10 cellular contexts compared by ENCODE assay signal in genomic region chr1:109252893-109253802, GRCh38. TPM values are rescaled to one million over a fixed set of nuclear protein-coding genes. Genes with fewer than 3 reads are reported as not detected.
DNase-seq lines count a peak whose midpoint lies in the region; FAIRE-seq and TF ChIP-seq lines count a peak whose summit lies in the region.
"Had no signal": no experiment of that assay in that cellular context is flagged by ENCODE, and none has a peak within 500 bp of the region (broad histone marks: within the 10 kb centered on the region; RNA-seq: fewer than 3 reads in every experiment).

No MANE protein-coding gene starts in this region.

- peak overlapping the region; percentile 41 for H3K4me2 ChIP-seq in mesenchymal stem cell (ENCODE audit: low read length, poor library complexity, severe bottlenecking)

- no peak for TF ChIP-seq CTCF in chondrocyte (IDR thresholded peaks at IDR 0.05)
- TF ChIP-seq CTCF in thyroid gland (IDR thresholded peaks at IDR 0.05): peak in 2 of 6 experiments; percentile 15 to 22

- H3K27ac ChIP-seq in mesenchymal stem cell (ENCODE audit: low read length, poor library complexity, severe bottlenecking): peak overlapping the region; percentile 90
- H3K27ac ChIP-seq in thyroid gland: peak overlapping the region; percentile 92 to 99 (median 99)
- H3K27ac ChIP-seq in small intestine (ENCODE audit: low read depth in 1 of 2, low read length in 1 of 2): peak overlapping the region in 1 of 2 donors; percentile 61

- H3K18ac ChIP-seq in mesenchymal stem cell (ENCODE audit: low read depth in 1 of 2, low read length in 2 of 2): peak overlapping the region; percentile 83 to 97

- no peak overlapping the region for H2BK15ac ChIP-seq in mesenchymal stem cell (ENCODE audit: low read depth, poor library complexity, severe bottlenecking)

- H3K79me1 ChIP-seq in mesenchymal stem cell (replicated peaks; ENCODE audit: low read length, poor library complexity, severe bottlenecking): peaks cover 3% of the 10 kb centered on the region

- FAIRE-seq in small intestine (lab: Jason Lieb, UNC): no peak
- FAIRE-seq: islet of Langerhans had no signal

- H3K27me3 ChIP-seq in mesenchymal stem cell (ENCODE audit: control insufficient read depth in 1 of 2, insufficient read depth in 1 of 2, low read length in 2 of 2) (peaks cover 0 to 56% of the 10 kb centered on the region in 2 experiments), thyroid gland (no peaks in the 10 kb centered on the region), small intestine (ENCODE audit: control insufficient read depth in 2 of 2, insufficient read depth in 2 of 2, low read length in 2 of 2) (no peaks in the 10 kb centered on the region)

- no peak overlapping the region for H3K4me3 ChIP-seq in mesenchymal stem cell (ENCODE audit: insufficient read depth in 1 of 2, low read depth in 1 of 2, low read length in 2 of 2)
- peak overlapping the region in 1 of 3 donors; percentile 26 for H3K4me3 ChIP-seq in thyroid gland (replicated peaks in 1 of 3)
- H3K4me3 ChIP-seq in small intestine (ENCODE audit: low read depth in 1 of 2, low read length in 2 of 2): no peak overlapping the region
- H3K4me3 ChIP-seq: MG63 had no signal

- peak overlapping the region; percentile 21 for H2BK120ac ChIP-seq in mesenchymal stem cell (ENCODE audit: low read depth, low read length)

- DNase-seq in NCI-H128 (lab: John Stamatoyannopoulos, UW; ENCODE audit: unreplicated experiment): peak; percentile 31
- no peak for DNase-seq in chondrocyte (ENCODE audit: low spot score)
- DNase-seq in mesenchymal stem cell: no peak
- peak; percentile 94 to 96 for DNase-seq in thyroid gland
- DNase-seq in stimulated activated CD8-positive, alpha-beta memory T cell treated with anti-CD3 and anti-CD28 coated beads, Interleukin-4, amount 100 ng/mL, for 48 hours: no peak
- no peak for DNase-seq in NCI-H82 treated with DMSO at 0.1 percent for 48 hours (lab: John Stamatoyannopoulos, UW; ENCODE audit: unreplicated experiment)
- DNase-seq in small intestine: no peak
- no peak for DNase-seq in effector CD8-positive, alpha-beta T cell (lab: John Stamatoyannopoulos, UW)
- DNase-seq: MG63 had no signal

- peaks cover 36% of the 10 kb centered on the region for H3K4me1 Mint-ChIP-seq in chondrocyte (ENCODE audit: low read depth)

- no peak overlapping the region for H3K23ac ChIP-seq in mesenchymal stem cell (ENCODE audit: low read length in 2 of 2)

- no peaks in the 10 kb centered on the region for H3K36me3 Mint-ChIP-seq in chondrocyte (ENCODE audit: low read depth)

- H4K91ac ChIP-seq in mesenchymal stem cell (ENCODE audit: low read length): peak overlapping the region; percentile 41

- H3K27ac Mint-ChIP-seq in chondrocyte (ENCODE audit: unreplicated experiment): peak overlapping the region; percentile 90

- peaks cover 48% of the 10 kb centered on the region for H3K4me1 ChIP-seq in mesenchymal stem cell (ENCODE audit: control insufficient read depth, insufficient read depth, low read depth, low read length)
- H3K4me1 ChIP-seq in thyroid gland: peaks cover 43 to 64% of the 10 kb centered on the region in 2 donors
- H3K4me1 ChIP-seq in small intestine (ENCODE audit: control insufficient read depth in 2 of 2, insufficient read depth in 1 of 2, low read depth in 1 of 2, low read length in 1 of 2): peaks cover 0 to 2% of the 10 kb centered on the region in 2 donors

- H3K4ac ChIP-seq in mesenchymal stem cell (ENCODE audit: low read depth in 1 of 2, low read length in 2 of 2): peak overlapping the region; percentile 77 to 86

- H3K27me3 Mint-ChIP-seq in chondrocyte (ENCODE audit: low read depth): no peaks in the 10 kb centered on the region

- 89% methylated on average over 31 of the region's 33 CpGs for WGBS in mesenchymal stem cell
- 67 to 69% methylated on average over 16 to 32 of the region's 33 CpGs for WGBS in thyroid gland, 2 donors
- WGBS in small intestine, 3 donors: 81 to 85% (median 81%) methylated on average over 33 of the region's 33 CpGs

- peak overlapping the region; percentile 93 for H4K8ac ChIP-seq in mesenchymal stem cell (ENCODE audit: low read length)

- H2AK5ac ChIP-seq in mesenchymal stem cell (ENCODE audit: low read length, severe bottlenecking): peak overlapping the region; percentile 69

- H2BK5ac ChIP-seq in mesenchymal stem cell (ENCODE audit: low read depth, low read length, poor library complexity, severe bottlenecking): peak overlapping the region; percentile 89

- intact Hi-C loops in thyroid gland (cut with DNase I): loop anchor here (10.0 kb wide), 1 partner anchor 232 kb away; the partner anchor contains the start of gene ATXN7L2

- peak overlapping the region in 1 of 2 experiments; percentile 78 for H2BK12ac ChIP-seq in mesenchymal stem cell (ENCODE audit: low read length in 2 of 2)

- H3K9me3 ChIP-seq in mesenchymal stem cell (ENCODE audit: control insufficient read depth, low read length) (no peaks in the 10 kb centered on the region), thyroid gland (no peaks in the 10 kb centered on the region), small intestine (ENCODE audit: control insufficient read depth, low read depth) (no peaks in the 10 kb centered on the region)
- H3K9me3 ChIP-seq: MG63 had no signal

- TF ChIP-seq POLR2A in thyroid gland (IDR thresholded peaks at IDR 0.05): peak in 1 of 2 donors; percentile 70

- no peak overlapping the region for H3K9ac ChIP-seq in mesenchymal stem cell (ENCODE audit: low read length)

- H3K36me3 ChIP-seq in mesenchymal stem cell (ENCODE audit: control insufficient read depth in 1 of 2, insufficient read depth in 2 of 2, low read depth in 1 of 2, low read length in 2 of 2): peaks cover 0 to 12% of the 10 kb centered on the region in 2 experiments
- H3K36me3 ChIP-seq in thyroid gland: no peaks in the 10 kb centered on the region
- no peaks in the 10 kb centered on the region for H3K36me3 ChIP-seq in small intestine (ENCODE audit: control insufficient read depth in 2 of 2, insufficient read depth in 2 of 2, low read length in 2 of 2)
- H3K36me3 ChIP-seq: MG63 had no signal

- H3K14ac ChIP-seq in mesenchymal stem cell (ENCODE audit: low read length in 2 of 2): peak overlapping the region in 1 of 2 experiments; percentile 30

- H3K4me3 Mint-ChIP-seq in chondrocyte (ENCODE audit: unreplicated experiment): peak overlapping the region; percentile 58

- peak overlapping the region; percentile 76 for H2AFZ ChIP-seq in mesenchymal stem cell (ENCODE audit: low read depth, low read length)

- no peaks in the 10 kb centered on the region for H3K9me3 Mint-ChIP-seq in chondrocyte (ENCODE audit: low read depth)

RNA-seq across cellular contexts. Expression of gene CELSR2, which starts 3.8 kb away (rescaled TPM):
- total RNA-seq in chondrocyte (8.6 to 10.3 TPM (median 9.9 TPM) in 3 replicates), thyroid gland (10 to 100 TPM; 23.5 to 54.9 (median 47.6) TPM)
- 1.0 TPM for polyA plus RNA-seq in mesenchymal stem cell (2013, experiment 1 of 2)
- 0.93 TPM for polyA plus RNA-seq in mesenchymal stem cell (2013, experiment 2 of 2)
- polyA plus RNA-seq in small intestine: 1 to 10 TPM in 1 of 3 donors, under 1 TPM in 2; under 0.01 to 2.7 (median 0.27) TPM

RNA-seq across cellular contexts. Expression of gene PSRC1, which starts 29.8 kb away (rescaled TPM):
- total RNA-seq in chondrocyte: 4.3 to 6.6 TPM (median 6.5 TPM) in 3 replicates
- polyA plus RNA-seq in mesenchymal stem cell (2013, experiment 1 of 2): 7.4 TPM
- 7.5 TPM for polyA plus RNA-seq in mesenchymal stem cell (2013, experiment 2 of 2)
- 1 to 10 TPM; 1.0 to 4.0 (median 2.2) TPM for total RNA-seq in thyroid gland
- polyA plus RNA-seq in small intestine: 10 to 100 TPM in 1 of 3 donors, 1 to 10 TPM in 1, under 1 TPM in 1; 0.67 to 15.5 (median 1.6) TPM

RNA-seq across cellular contexts. Expression of gene SARS1, which starts 39.4 kb away (rescaled TPM):
- total RNA-seq in chondrocyte (127 to 354 TPM (median 348 TPM) in 3 replicates), thyroid gland (100 to 1,000 TPM; 164 to 264 (median 200) TPM)
- 210 TPM for polyA plus RNA-seq in mesenchymal stem cell (2013, experiment 1 of 2)
- polyA plus RNA-seq in mesenchymal stem cell (2013, experiment 2 of 2): 208 TPM
- polyA plus RNA-seq in small intestine: 100 to 1,000 TPM in 2 of 3 donors, 10 to 100 TPM in 1; 99.1 to 190 (median 159) TPM

RNA-seq across cellular contexts. Expression of gene MYBPHL, which starts 53.7 kb away (rescaled TPM):
- total RNA-seq in chondrocyte: not detected in 3 replicates
- polyA plus RNA-seq in mesenchymal stem cell (2013, experiment 1 of 2): 0.14 TPM
- polyA plus RNA-seq in mesenchymal stem cell (2013, experiment 2 of 2): not detected
- total RNA-seq in thyroid gland: not detected
- polyA plus RNA-seq in small intestine: under 1 TPM in 1 of 3 donors, not detected in 2; 0.16 TPM

Comparison
In these comparisons a context has a peak if more than half of its experiments do, and no peak if none do; other contexts are left out.
1. DNase-seq: peak in NCI-H128 (single experiment) and thyroid gland (2 of 2); none in chondrocyte (single experiment), mesenchymal stem cell (single experiment), stimulated activated CD8-positive, alpha-beta memory T cell treated with anti-CD3 and anti-CD28 coated beads, Interleukin-4, amount 100 ng/mL, for 48 hours (single experiment), NCI-H82 treated with DMSO at 0.1 percent for 48 hours (single experiment), small intestine (single experiment) and effector CD8-positive, alpha-beta T cell (single experiment).